In the genomic region with DNA sequence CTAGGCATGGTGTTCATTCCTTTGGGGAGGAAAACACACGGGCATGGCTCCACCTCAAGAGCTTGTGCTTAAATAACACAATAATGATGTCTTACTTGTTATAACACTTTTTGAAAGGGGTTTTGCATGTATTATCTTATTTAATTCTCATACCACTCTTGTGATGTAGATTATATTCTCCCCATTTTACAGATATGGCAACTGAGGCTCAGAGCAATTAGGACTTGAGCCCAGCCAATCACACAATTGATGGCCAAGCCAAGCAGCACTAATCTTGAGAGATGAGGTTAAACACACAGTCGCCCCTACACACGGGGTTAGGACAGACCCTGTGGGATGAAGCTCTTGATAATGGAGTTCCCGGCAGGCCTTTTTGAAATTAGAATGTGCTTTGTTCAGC, we compare ENCODE assay signal across 24 cellular contexts.
"Had no signal": no experiment of that assay in that cellular context is flagged by ENCODE, and none has a peak within 500 bp of the region (broad histone marks: within the 10 kb centered on the region; RNA-seq: fewer than 3 reads in every experiment).

No MANE protein-coding gene starts in this region.

- H3K4me1 ChIP-seq: psoas muscle, testis, vagina had no signal

- H3K9me3 Mint-ChIP-seq: naive thymus-derived CD8-positive, alpha-beta T cell; natural killer cell treated with Interleukin-12 subunit alpha and Interleukin-12 subunit beta and Interleukin-15 and Interleukin-18, amount 100 ng/mL, for 72 hours; neural crest cell; stimulated activated memory B cell treated with anti-CD40 and anti-IgM and Interleukin-4, amounts not matched to agents 10 μg/mL and 1 μg/mL and 100 μg/mL, for 72 hours; stimulated activated naive CD8-positive, alpha-beta T cell treated with anti-CD3 and anti-CD28 coated beads, Interleukin-15, amount 100 ng/mL, for 72 hours; type B pancreatic cell had no signal

- H3K27me3 Mint-ChIP-seq: naive thymus-derived CD8-positive, alpha-beta T cell; natural killer cell treated with Interleukin-12 subunit alpha and Interleukin-12 subunit beta and Interleukin-15 and Interleukin-18, amount 100 ng/mL, for 72 hours; progenitor cell of endocrine pancreas; stimulated activated memory B cell treated with anti-CD40 and anti-IgM and Interleukin-4, amounts not matched to agents 10 μg/mL and 1 μg/mL and 100 μg/mL, for 72 hours; stimulated activated naive CD8-positive, alpha-beta T cell treated with anti-CD3 and anti-CD28 coated beads, Interleukin-15, amount 100 ng/mL, for 72 hours; type B pancreatic cell had no signal

- DNase-seq: occipital lobe had no signal

- H3K27ac ChIP-seq: ovary, parathyroid adenoma, psoas muscle, skin epidermis, spleen, suprapubic skin, testis, tibial artery, transverse colon, vagina had no signal

- H3K4me3 ChIP-seq: ovary, psoas muscle, skin epidermis, smooth muscle cell, spleen, suprapubic skin, testis, tibial artery, transverse colon, vagina had no signal

- H3K27ac Mint-ChIP-seq: natural killer cell treated with Interleukin-12 subunit alpha and Interleukin-12 subunit beta and Interleukin-15 and Interleukin-18, amount 100 ng/mL, for 72 hours; nephron progenitor cell; progenitor cell of endocrine pancreas; stimulated activated memory B cell treated with anti-CD40 and anti-IgM and Interleukin-4, amounts not matched to agents 10 μg/mL and 1 μg/mL and 100 μg/mL, for 72 hours; stimulated activated naive CD8-positive, alpha-beta T cell treated with anti-CD3 and anti-CD28 coated beads, Interleukin-15, amount 100 ng/mL, for 72 hours; type B pancreatic cell had no signal

- H3K4me2 ChIP-seq: smooth muscle cell had no signal

- H3K36me3 ChIP-seq: ovary, transverse colon, vagina had no signal

- H3K4me3 Mint-ChIP-seq: naive thymus-derived CD8-positive, alpha-beta T cell; natural killer cell treated with Interleukin-12 subunit alpha and Interleukin-12 subunit beta and Interleukin-15 and Interleukin-18, amount 100 ng/mL, for 72 hours; nephron progenitor cell; neural crest cell; stimulated activated memory B cell treated with anti-CD40 and anti-IgM and Interleukin-4, amounts not matched to agents 10 μg/mL and 1 μg/mL and 100 μg/mL, for 72 hours; stimulated activated naive CD8-positive, alpha-beta T cell treated with anti-CD3 and anti-CD28 coated beads, Interleukin-15, amount 100 ng/mL, for 72 hours; type B pancreatic cell had no signal

- ATAC-seq: naive thymus-derived CD8-positive, alpha-beta T cell; natural killer cell treated with Interleukin-12 subunit alpha and Interleukin-12 subunit beta and Interleukin-15 and Interleukin-18, amount 100 ng/mL, for 72 hours; right cardiac atrium; sciatic nerve; stimulated activated memory B cell treated with anti-CD40 and anti-IgM and Interleukin-4, amounts not matched to agents 10 μg/mL and 1 μg/mL and 100 μg/mL, for 72 hours; stimulated activated naive CD8-positive, alpha-beta T cell treated with anti-CD3 and anti-CD28 coated beads, Interleukin-15, amount 100 ng/mL, for 72 hours; stimulated activated naive CD8-positive, alpha-beta T cell treated with anti-CD3 and anti-CD28 coated beads, Interleukin-15, Interleukin-2, amounts not matched to agents 100 U/mL and 50 U/mL, for 24 hours had no signal

- H3K27me3 ChIP-seq: ovary, spleen, suprapubic skin, testis, tibial artery, transverse colon, vagina had no signal

- H3K36me3 Mint-ChIP-seq: natural killer cell treated with Interleukin-12 subunit alpha and Interleukin-12 subunit beta and Interleukin-15 and Interleukin-18, amount 100 ng/mL, for 72 hours had no signal

- H3K79me2 ChIP-seq: parathyroid adenoma had no signal

- H2AFZ ChIP-seq: parathyroid adenoma had no signal

- H3K9me3 ChIP-seq: ovary, psoas muscle, spleen, suprapubic skin, testis, tibial artery, transverse colon, vagina had no signal

- H3K9ac ChIP-seq: parathyroid adenoma had no signal

- FAIRE-seq: urothelium cell line had no signal
